ENCODE assay signal across 10 cellular contexts in the genomic region with DNA sequence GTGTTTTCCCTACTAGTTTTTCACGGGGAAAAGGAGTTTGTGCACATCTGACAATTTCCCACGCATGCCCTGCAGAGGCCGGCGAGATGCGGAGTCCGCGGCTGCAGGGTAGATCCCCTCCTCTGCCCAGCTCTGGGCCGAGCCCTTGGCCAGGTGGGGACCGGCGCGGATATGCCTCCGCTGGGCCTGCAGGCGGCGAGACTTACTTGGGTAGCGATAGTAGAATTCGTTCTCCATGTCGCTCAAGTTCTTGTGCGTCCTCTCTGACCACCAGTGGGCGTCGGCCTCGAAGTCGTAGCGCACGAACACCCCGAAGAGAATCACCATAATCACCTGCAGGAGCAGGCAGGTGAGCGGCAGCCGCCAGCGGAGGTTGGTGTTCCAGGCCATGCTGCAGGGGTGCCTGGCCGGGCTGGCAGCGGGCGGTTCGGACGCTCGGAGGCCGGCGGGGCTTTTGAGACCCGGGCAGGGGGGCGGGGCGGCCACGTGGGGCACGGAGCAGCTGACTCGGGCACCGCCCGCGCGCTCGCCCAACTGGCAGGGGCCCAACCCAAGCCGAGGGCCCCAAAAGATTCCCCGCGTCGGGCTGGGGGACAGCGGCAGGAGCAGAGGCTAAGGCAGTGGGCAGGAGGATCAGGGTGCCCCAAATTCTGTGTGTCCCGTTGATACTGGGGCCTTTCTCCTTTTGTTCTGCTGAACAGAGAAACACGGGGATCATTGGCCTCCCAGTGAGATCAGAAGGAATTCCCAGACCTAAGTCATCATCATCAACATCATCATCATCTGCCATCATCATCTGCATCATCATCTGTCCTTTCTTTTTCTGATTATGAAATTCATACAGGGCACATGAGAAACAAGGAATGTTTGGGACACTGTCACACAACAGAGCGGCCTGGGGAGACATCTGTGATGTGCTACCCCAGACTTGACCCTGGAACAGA. TPM values are rescaled to one million over a fixed set of nuclear protein-coding genes. Genes with fewer than 3 reads are reported as not detected.
DNase-seq lines count a peak whose midpoint lies in the region; ATAC-seq and TF ChIP-seq lines count a peak whose summit lies in the region.
"Had no signal": no experiment of that assay in that cellular context is flagged by ENCODE, and none has a peak within 500 bp of the region (broad histone marks: within the 10 kb centered on the region; RNA-seq: fewer than 3 reads in every experiment).

A gene (minus strand): TSS at position 429 of the 944 bp plus-strand sequence. CDS start 39 bp downstream, at position 390.

- H3K9ac ChIP-seq in endodermal cell (ENCODE audit: extremely low read depth, low read length, poor library complexity, severe bottlenecking) = no peak within 1 kb of the TSS

- H3K27me3 ChIP-seq in endodermal cell (ENCODE audit: control insufficient read depth, insufficient read depth, low read length, poor library complexity, severe bottlenecking) (peaks cover 55% of the 10 kb centered on the region), vagina (peaks cover 9% of the 10 kb centered on the region)

- intact Hi-C loops in vagina (cut with DNase I) = no loop called here

- H3K36me3 Mint-ChIP-seq in endodermal cell (ENCODE audit: low read depth) = no peaks in the 10 kb centered on the region
- H3K36me3 Mint-ChIP-seq: CD4-positive, CD25-positive, alpha-beta regulatory T cell had no signal

- H3K27me3 Mint-ChIP-seq in endodermal cell (ENCODE audit: insufficient read depth) = peaks cover 57% of the 10 kb centered on the region

- peak within 1 kb of the TSS; percentile 57 for H3K4me3 ChIP-seq in endodermal cell (ENCODE audit: low read length)
- peak within 1 kb of the TSS; percentile 41 to 42 for H3K4me3 ChIP-seq in vagina

- H3K4me1 ChIP-seq in endodermal cell (ENCODE audit: control insufficient read depth, insufficient read depth, low read length) = no peaks in the 10 kb centered on the region
- H3K4me1 ChIP-seq in vagina = peaks cover 18% of the 10 kb centered on the region

- H3K9me3 Mint-ChIP-seq in endodermal cell = no peaks in the 10 kb centered on the region

- ATAC-seq in HG02973 (IDR thresholded peaks at IDR 0.05; ENCODE audit: unreplicated experiment) = no peak

- no peak within 1 kb of the TSS for H3K27ac Mint-ChIP-seq in endodermal cell
- H3K27ac Mint-ChIP-seq: CD4-positive, CD25-positive, alpha-beta regulatory T cell had no signal

- no peaks in the 10 kb centered on the region for H3K9me3 ChIP-seq in endodermal cell (ENCODE audit: control insufficient read depth, low read length)
- no peaks in the 10 kb centered on the region for H3K9me3 ChIP-seq in vagina

- peak within 1 kb of the TSS; percentile 44 for H3K4me3 Mint-ChIP-seq in endodermal cell

- TF ChIP-seq POLR2A in vagina (IDR thresholded peaks at IDR 0.05) = no peak

- TF ChIP-seq CTCF in endodermal cell (conservative IDR thresholded peaks at IDR 0.05) = peak; percentile 89
- TF ChIP-seq CTCF in vagina (IDR thresholded peaks at IDR 0.05) = no peak

- H3K36me3 ChIP-seq in endodermal cell (ENCODE audit: control insufficient read depth, insufficient read depth, low read length) = no peaks in the 10 kb centered on the region
- H3K36me3 ChIP-seq in vagina = no peaks in the 10 kb centered on the region

- no peak within 1 kb of the TSS for H3K27ac ChIP-seq in endodermal cell (ENCODE audit: low read depth, low read length)
- H3K27ac ChIP-seq in vagina = peak within 1 kb of the TSS; percentile 77

- no peaks in the 10 kb centered on the region for H3K4me1 Mint-ChIP-seq in endodermal cell

- WGBS in endodermal cell (ENCODE audit: insufficient coverage in 1 of 2, insufficient read length in 1 of 2), 2 experiments = 4 to 6% methylated on average over 28 to 55 of the region's 55 CpGs

- DNase-seq in NOMO-1 (lab: John Stamatoyannopoulos, UW; ENCODE audit: unreplicated experiment in 2 of 2) = peak; percentile 26 to 43
- no peak for DNase-seq in NOMO-1 treated with dmso at 0.1 percent for 144 hours (lab: John Stamatoyannopoulos, UW; ENCODE audit: unreplicated experiment)
- peak; percentile 75 for DNase-seq in NCI-H526 treated with DMSO at 0.1 percent for 48 hours (lab: John Stamatoyannopoulos, UW)
- DNase-seq in endodermal cell = peak; percentile 95
- peak; percentile 51 to 53 for DNase-seq in lung microvascular endothelial cell (ENCODE audit: low read depth in 2 of 2)
- DNase-seq in vagina (ENCODE audit: extremely low spot score in 2 of 2) = peak; percentile 83 to 88
- no peak for DNase-seq in activated gamma-delta T cell (lab: John Stamatoyannopoulos, UW)

RNA-seq across cellular contexts. Expression of the gene that starts here (rescaled TPM):
- total RNA-seq in endodermal cell (not detected), lung microvascular endothelial cell (not detected in 2 replicates), vagina (1,938 TPM)
- polyA plus RNA-seq in endodermal cell (2013, experiment 1 of 2) = 0.11 TPM
- polyA plus RNA-seq in endodermal cell (2013, experiment 2 of 2) = not detected
- total RNA-seq: activated CD8-positive, alpha-beta memory T cell treated with anti-CD3 and anti-CD28 coated beads for 36 hours; CD4-positive, CD25-positive, alpha-beta regulatory T cell had no signal
- polyA plus RNA-seq: CD4-positive, CD25-positive, alpha-beta regulatory T cell had no signal

Comparison
In these comparisons a context has a peak if more than half of its experiments do, and no peak if none do; other contexts are left out.
1. RNA of the gene that starts here (total RNA-seq): 1,938 TPM in vagina (single experiment); not detected in endodermal cell and not detected in lung microvascular endothelial cell; every median in the first group is over 1,000 times any median in the second.
2. DNase-seq: peak in NOMO-1 (2 of 2), NCI-H526 treated with DMSO at 0.1 percent for 48 hours (single experiment) and vagina (2 of 2); none in NOMO-1 treated with dmso at 0.1 percent for 144 hours (single experiment) and activated gamma-delta T cell (single experiment).
3. Peak in DNase-seq and H3K4me3 ChIP-seq in endodermal cell; RNA of the gene not detected or under 1 TPM.
4. Peak in DNase-seq in lung microvascular endothelial cell; RNA of the gene not detected or under 1 TPM.